8 cellular contexts compared by ENCODE assay signal in genomic region chr17:35795871-35796265, GRCh38. TPM values are rescaled to one million over a fixed set of nuclear protein-coding genes. Genes with fewer than 3 reads are reported as not detected.
DNase-seq lines count a peak whose midpoint lies in the region; ATAC-seq and TF ChIP-seq lines count a peak whose summit lies in the region.

No MANE protein-coding gene starts in this region.

- intact Hi-C loops in activated CD4-positive, alpha-beta T cell treated with anti-CD3 and anti-CD28 coated beads for 36 hours (cut with DNase I, micrococcal nuclease), result no loop called here

- no peak overlapping the region for H3K27ac ChIP-seq in stomach smooth muscle (ENCODE audit: low read length)

- H3K4me3 ChIP-seq in kidney epithelial cell (ENCODE audit: low read depth, low read length) (peak overlapping the region; percentile 32), stomach smooth muscle (ENCODE audit: low read length in 2 of 2) (peak overlapping the region; percentile 72 to 85)

- H3K9me3 Mint-ChIP-seq in activated CD4-positive, alpha-beta T cell treated with anti-CD3 and anti-CD28 coated beads for 36 hours (ENCODE audit: low read depth), result no peaks in the 10 kb centered on the region
- no peaks in the 10 kb centered on the region for H3K9me3 Mint-ChIP-seq in activated naive CD8-positive, alpha-beta T cell treated with anti-CD3 and anti-CD28 coated beads, Interleukin-2, amount 50 U/mL, for 24 hours

- POLR2A ChIA-PET in activated CD4-positive, alpha-beta T cell treated with anti-CD3 and anti-CD28 coated beads for 36 hours (lab: Charles Lee), result interaction anchor here (1.4 kb wide), 1 partner anchor 13 kb away, joined by 3 read pairs; the partner anchor contains the start of gene TAF15

- H3K36me3 Mint-ChIP-seq in activated CD4-positive, alpha-beta T cell treated with anti-CD3 and anti-CD28 coated beads for 36 hours (ENCODE audit: low read depth), result no peaks in the 10 kb centered on the region
- H3K36me3 Mint-ChIP-seq in activated naive CD8-positive, alpha-beta T cell treated with anti-CD3 and anti-CD28 coated beads, Interleukin-2, amount 50 U/mL, for 24 hours (ENCODE audit: low read depth), result no peaks in the 10 kb centered on the region

- H3K27ac Mint-ChIP-seq in activated CD4-positive, alpha-beta T cell treated with anti-CD3 and anti-CD28 coated beads for 36 hours, result peak overlapping the region; percentile 3
- no peak overlapping the region for H3K27ac Mint-ChIP-seq in activated naive CD8-positive, alpha-beta T cell treated with anti-CD3 and anti-CD28 coated beads, Interleukin-2, amount 50 U/mL, for 24 hours

- DNase-seq in activated CD4-positive, alpha-beta T cell treated with anti-CD3 and anti-CD28 coated beads for 36 hours, result no peak
- DNase-seq in activated CD4-positive, alpha-beta T cell treated with anti-CD3 and anti-CD28 coated beads, Interleukin-2, amount 50 U/mL, for 48 hours, result no peak
- DNase-seq in activated naive CD8-positive, alpha-beta T cell treated with anti-CD3 and anti-CD28 coated beads, Interleukin-2, amount 50 U/mL, for 24 hours, result no peak
- no peak for DNase-seq in kidney epithelial cell (ENCODE audit: low read depth)
- DNase-seq in NCI-H748 (lab: John Stamatoyannopoulos, UW; ENCODE audit: unreplicated experiment), result no peak

- H3K27me3 Mint-ChIP-seq in activated CD4-positive, alpha-beta T cell treated with anti-CD3 and anti-CD28 coated beads for 36 hours, result peaks cover 26% of the 10 kb centered on the region
- peaks cover 41% of the 10 kb centered on the region for H3K27me3 Mint-ChIP-seq in activated naive CD8-positive, alpha-beta T cell treated with anti-CD3 and anti-CD28 coated beads, Interleukin-2, amount 50 U/mL, for 24 hours

- H3K4me1 ChIP-seq in stomach smooth muscle (ENCODE audit: control insufficient read depth, insufficient read depth, low read length), result peaks cover 44% of the 10 kb centered on the region

- H3K36me3 ChIP-seq in kidney epithelial cell (ENCODE audit: control insufficient read depth, insufficient read depth, low read length) (no peaks in the 10 kb centered on the region), stomach smooth muscle (ENCODE audit: control insufficient read depth in 2 of 2, insufficient read depth in 2 of 2, low read length in 2 of 2) (no peaks in the 10 kb centered on the region)

- H3K9me3 ChIP-seq in stomach smooth muscle (ENCODE audit: control insufficient read depth in 2 of 2, low read length in 2 of 2), result peaks cover 0 to 7% of the 10 kb centered on the region in 2 donors

- CTCF ChIA-PET in activated CD4-positive, alpha-beta T cell treated with anti-CD3 and anti-CD28 coated beads for 36 hours (lab: Charles Lee), result interaction anchor here (1.1 to 7.8 kb wide), 7 partner anchors 9 to 31 kb away, joined by 3 to 46 read pairs (median 5); partner anchors contain the start of gene TAF15

- H3K27me3 ChIP-seq in kidney epithelial cell (ENCODE audit: control insufficient read depth, insufficient read depth, low read length) (peaks cover 32% of the 10 kb centered on the region), stomach smooth muscle (ENCODE audit: control insufficient read depth in 1 of 2, insufficient read depth in 2 of 2, low read length in 2 of 2) (peaks cover 0 to 3% of the 10 kb centered on the region in 2 donors)

- no peak for ATAC-seq in activated CD4-positive, alpha-beta T cell treated with anti-CD3 and anti-CD28 coated beads for 36 hours
- ATAC-seq in activated naive CD8-positive, alpha-beta T cell treated with anti-CD3 and anti-CD28 coated beads, Interleukin-2, amount 50 U/mL, for 24 hours, result no peak
- no peak for ATAC-seq in GM18519 (IDR thresholded peaks at IDR 0.05; ENCODE audit: low FRiP score, unreplicated experiment)
- ATAC-seq in HG03520 (IDR thresholded peaks at IDR 0.05; ENCODE audit: unreplicated experiment), result no peak

- peaks cover 21% of the 10 kb centered on the region for H3K4me1 Mint-ChIP-seq in activated CD4-positive, alpha-beta T cell treated with anti-CD3 and anti-CD28 coated beads for 36 hours
- peaks cover 14% of the 10 kb centered on the region for H3K4me1 Mint-ChIP-seq in activated naive CD8-positive, alpha-beta T cell treated with anti-CD3 and anti-CD28 coated beads, Interleukin-2, amount 50 U/mL, for 24 hours

- H3K9ac ChIP-seq in stomach smooth muscle (ENCODE audit: low read length in 2 of 2), result peak overlapping the region in 1 of 2 donors; percentile 62

- no peak for TF ChIP-seq CTCF in kidney epithelial cell (IDR thresholded peaks at IDR 0.05; ENCODE audit: insufficient read depth, low read length, poor library complexity, severe bottlenecking)

- H3K4me3 Mint-ChIP-seq in activated CD4-positive, alpha-beta T cell treated with anti-CD3 and anti-CD28 coated beads for 36 hours, result peak overlapping the region; percentile 67
- peak overlapping the region; percentile 66 for H3K4me3 Mint-ChIP-seq in activated naive CD8-positive, alpha-beta T cell treated with anti-CD3 and anti-CD28 coated beads, Interleukin-2, amount 50 U/mL, for 24 hours

RNA-seq across cellular contexts. Expression of gene MMP28, which starts 0.4 kb away (rescaled TPM):
- under 1 TPM in 1 of 2 experiments, not detected in 1; 0.09 TPM for total RNA-seq in activated CD4-positive, alpha-beta T cell treated with anti-CD3 and anti-CD28 coated beads for 36 hours
- total RNA-seq in kidney epithelial cell, result 0.17 TPM in 1 of 2 replicates, not detected in the other

RNA-seq across cellular contexts. Expression of gene TAF15, which starts 13.4 kb away (rescaled TPM):
- 100 to 1,000 TPM; 316 to 330 TPM for total RNA-seq in activated CD4-positive, alpha-beta T cell treated with anti-CD3 and anti-CD28 coated beads for 36 hours
- 21.2 and 36.1 TPM in 2 replicates for total RNA-seq in kidney epithelial cell

RNA-seq across cellular contexts. Expression of gene C17orf50, which starts 35.2 kb away (rescaled TPM):
- total RNA-seq in activated CD4-positive, alpha-beta T cell treated with anti-CD3 and anti-CD28 coated beads for 36 hours, result not detected
- not detected in 2 replicates for total RNA-seq in kidney epithelial cell

RNA-seq across cellular contexts. Expression of gene GAS2L2, which starts 42.8 kb away (rescaled TPM):
- under 1 TPM in 1 of 2 experiments, not detected in 1; 0.07 TPM for total RNA-seq in activated CD4-positive, alpha-beta T cell treated with anti-CD3 and anti-CD28 coated beads for 36 hours
- total RNA-seq in kidney epithelial cell, result not detected in 2 replicates
